9 cellular contexts compared by ENCODE assay signal in genomic region chr9:131266301-131267229, GRCh38. TPM values are rescaled to one million over a fixed set of nuclear protein-coding genes. Genes with fewer than 3 reads are reported as not detected.
DNase-seq lines count a peak whose midpoint lies in the region; ATAC-seq and TF ChIP-seq lines count a peak whose summit lies in the region.
"Had no signal": no experiment of that assay in that cellular context is flagged by ENCODE, and none has a peak within 500 bp of the region (broad histone marks: within the 10 kb centered on the region; RNA-seq: fewer than 3 reads in every experiment).

No MANE protein-coding gene starts in this region.

- no peaks in the 10 kb centered on the region for H3K36me3 ChIP-seq in lung (ENCODE audit: control insufficient read depth in 2 of 2, insufficient read depth in 2 of 2, low read length in 2 of 2)

- ATAC-seq in lung (ENCODE audit: insufficient read depth, low FRiP score) = no peak
- ATAC-seq in GM21723 (IDR thresholded peaks at IDR 0.05; ENCODE audit: unreplicated experiment) = no peak
- ATAC-seq in GM21423 (IDR thresholded peaks at IDR 0.05; ENCODE audit: unreplicated experiment) = no peak

- H3K4me3 Mint-ChIP-seq in Calu3 (ENCODE audit: low read depth, unreplicated experiment) = no peak overlapping the region

- H3K27ac ChIP-seq in angular gyrus (ENCODE audit: low read depth, low read length) = peak overlapping the region; percentile 70
- H3K27ac ChIP-seq in lung (ENCODE audit: low read depth in 1 of 2, low read length in 1 of 2) = peak overlapping the region; percentile 29 to 57

- no peaks in the 10 kb centered on the region for H3K4me1 Mint-ChIP-seq in Calu3 (ENCODE audit: low read depth, unreplicated experiment)

- intact Hi-C loops in Calu3 (cut with micrococcal nuclease; ENCODE audit: unreplicated experiment) = no loop called here

- CTCF ChIA-PET in Calu3 (lab: Charles Lee) = interaction anchor here (0.6 kb wide), 1 partner anchor 1353 kb away, joined by 3 read pairs; no protein-coding TSS in a partner anchor

- no peaks in the 10 kb centered on the region for H3K9me3 Mint-ChIP-seq in Calu3 (ENCODE audit: low read depth, unreplicated experiment)

- H3K9me3 ChIP-seq in lung (ENCODE audit: control insufficient read depth in 2 of 2, insufficient read depth in 1 of 2, low read length in 1 of 2) = no peaks in the 10 kb centered on the region

- peaks cover 13% of the 10 kb centered on the region for H3K27me3 Mint-ChIP-seq in Calu3 (ENCODE audit: unreplicated experiment)

- no peak for TF ChIP-seq CTCF in lung (IDR thresholded peaks at IDR 0.05; ENCODE audit: control extremely low read depth, extremely low read depth)
- no peak for TF ChIP-seq CTCF in Calu3 (IDR thresholded peaks at IDR 0.05; ENCODE audit: unreplicated experiment)
- no peak for TF ChIP-seq CTCF in foreskin fibroblast (IDR thresholded peaks at IDR 0.05; ENCODE audit: low read depth, low read length)

- H3K27me3 ChIP-seq in lung (ENCODE audit: control insufficient read depth, insufficient read depth) = no peaks in the 10 kb centered on the region

- H3K4me3 ChIP-seq in lung (no peak overlapping the region), foreskin fibroblast (ENCODE audit: low read depth in 1 of 2, low read length in 2 of 2) (no peak overlapping the region)

- H3K27ac Mint-ChIP-seq in Calu3 (ENCODE audit: unreplicated experiment) = no peak overlapping the region

- peaks cover 7 to 8% of the 10 kb centered on the region in 2 donors for H3K4me1 ChIP-seq in lung (ENCODE audit: control insufficient read depth in 2 of 2, insufficient read depth in 2 of 2, low read length in 2 of 2)

- DNase-seq in stimulated activated CD4-positive, alpha-beta T cell treated with anti-CD3 and anti-CD28 coated beads, Interleukin-15, amount 100 ng/mL, for 24 hours = peak; percentile 77
- DNase-seq in stimulated activated CD4-positive, alpha-beta T cell treated with anti-CD3 and anti-CD28 coated beads, Interleukin-12 subunit alpha, Interleukin-12 subunit beta, amount 100 ng/mL, for 4 hours = no peak
- DNase-seq in lung (ENCODE audit: low spot score) (no peak), Calu3 (no peak), foreskin fibroblast (no peak)
- DNase-seq: Karpas-422 had no signal

- BruUV-seq in Calu3 (replicated peaks; lab: Mats Ljungman, UMichigan) = no TSS peak

- WGBS in lung, 2 donors = 58 to 67% methylated on average over 24 of the region's 24 CpGs

- no peaks in the 10 kb centered on the region for H3K36me3 Mint-ChIP-seq in Calu3 (ENCODE audit: insufficient read depth, unreplicated experiment)

RNA-seq across cellular contexts. Expression of gene FAM78A, which starts 9.7 kb away (rescaled TPM):
- total RNA-seq in lung (10 to 100 TPM in 1 of 2 donors, 1 to 10 TPM in 1; 8.4 to 10.8 TPM), Calu3 (2022) (not detected in 2 replicates)
- polyA plus RNA-seq in lung = 1 to 10 TPM; 5.4 to 7.2 TPM

RNA-seq across cellular contexts. Expression of gene PLPP7, which starts 23.0 kb away (rescaled TPM):
- 1 to 10 TPM; 1.2 to 1.8 TPM for total RNA-seq in lung
- under 1 TPM; 0.79 to 0.90 TPM for polyA plus RNA-seq in lung
- total RNA-seq in Calu3 (2022) = not detected in 2 replicates
